In genomic region chr14:91885837-91886236, GRCh38 we compare ENCODE assay signal across 27 cellular contexts. TPM values are rescaled to one million over a fixed set of nuclear protein-coding genes. Genes with fewer than 3 reads are reported as not detected.
A peak's percentile ranks its signal among the peaks of the same experiment; 100 is the strongest.
DNase-seq lines count a peak whose midpoint lies in the region; ATAC-seq and TF ChIP-seq lines count a peak whose summit lies in the region.
"Had no signal": no experiment of that assay in that cellular context is flagged by ENCODE, and none has a peak within 500 bp of the region (broad histone marks: within the 10 kb centered on the region; RNA-seq: fewer than 3 reads in every experiment).

No MANE protein-coding gene starts in this region.

- H3K4me1 Mint-ChIP-seq in CD4-positive, CD25-positive, alpha-beta regulatory T cell, result peaks cover 6 to 39% (median 15%) of the 10 kb centered on the region in 4 donors
- H3K4me1 Mint-ChIP-seq in T-helper 17 cell (peaks cover 25% of the 10 kb centered on the region), glutamatergic neuron (ENCODE audit: low read depth, unreplicated experiment) (no peaks in the 10 kb centered on the region)

- intact Hi-C loops in lower lobe of right lung (cut with DNase I), result no loop called here

- no peak for DNase-seq in CD4-positive, CD25-positive, alpha-beta regulatory T cell
- DNase-seq in T-helper 17 cell, result no peak
- no peak for DNase-seq in lower lobe of right lung
- no peak for DNase-seq in Karpas-422
- DNase-seq in glutamatergic neuron, result no peak
- DNase-seq: activated CD4-positive, alpha-beta T cell treated with anti-CD3 and anti-CD28 coated beads, Interleukin-2, amount 10 ng/mL, durations not matched to agents 24 days and 14 days; activated naive CD4-positive, alpha-beta T cell; activated T-cell treated with anti-CD3 and anti-CD28 coated beads, Interleukin-2, amount 50 U/mL, for 4 hours; amygdala; caudate nucleus; dorsolateral prefrontal cortex; Kasumi-1; NCI-H1048; NCI-H187; NCI-H526; Peyer's patch; stimulated activated CD8-positive, alpha-beta memory T cell treated with anti-CD3 and anti-CD28 coated beads, Interleukin-4, amount 100 ng/mL, for 48 hours; T-helper 2 cell had no signal

- H3K9me3 Mint-ChIP-seq in CD4-positive, CD25-positive, alpha-beta regulatory T cell, result peaks cover 0 to 1% (median 0%) of the 10 kb centered on the region in 7 donors
- H3K9me3 Mint-ChIP-seq in glutamatergic neuron (ENCODE audit: unreplicated experiment), result no peaks in the 10 kb centered on the region
- H3K9me3 Mint-ChIP-seq: activated CD4-positive, alpha-beta T cell treated with anti-CD3 and anti-CD28 coated beads, Interleukin-2, amount 10 ng/mL, durations not matched to agents 24 days and 14 days; activated T-cell treated with anti-CD3 and anti-CD28 coated beads, Interleukin-2, amount 50 U/mL, for 4 hours; neural crest cell had no signal

- TF ChIP-seq CTCF in lower lobe of right lung (IDR thresholded peaks at IDR 0.05), result no peak
- TF ChIP-seq CTCF in glutamatergic neuron (IDR thresholded peaks at IDR 0.05; ENCODE audit: partially characterized antibody, unreplicated experiment), result no peak

- no peak overlapping the region for H2AFZ ChIP-seq in Karpas-422 (ENCODE audit: low read length)
- H2AFZ ChIP-seq: parathyroid adenoma had no signal

- ATAC-seq in CD4-positive, CD25-positive, alpha-beta regulatory T cell (ENCODE audit: low read depth in 2 of 2), result no peak
- no peak for ATAC-seq in T-helper 17 cell
- no peak for ATAC-seq in lower lobe of right lung
- no peak for ATAC-seq in GM19467 (IDR thresholded peaks at IDR 0.05; ENCODE audit: unreplicated experiment)
- no peak for ATAC-seq in GM19397 (IDR thresholded peaks at IDR 0.05; ENCODE audit: unreplicated experiment)
- ATAC-seq: activated T-cell treated with anti-CD3 and anti-CD28 coated beads, Interleukin-2, amount 50 U/mL, for 4 hours; left lobe of liver had no signal

- H3K4me2 ChIP-seq in Karpas-422 (ENCODE audit: low read depth, low read length, poor library complexity, severe bottlenecking), result no peak overlapping the region
- H3K4me2 ChIP-seq: BLaER1 treated with 17β-estradiol and CSF1 and Interleukin-3, amounts not matched to agents 10 nM and 100 nM had no signal

- no peak overlapping the region for H3K4me3 Mint-ChIP-seq in CD4-positive, CD25-positive, alpha-beta regulatory T cell
- no peak overlapping the region for H3K4me3 Mint-ChIP-seq in T-helper 17 cell
- no peak overlapping the region for H3K4me3 Mint-ChIP-seq in glutamatergic neuron (ENCODE audit: unreplicated experiment)
- H3K4me3 Mint-ChIP-seq: activated CD4-positive, alpha-beta T cell treated with anti-CD3 and anti-CD28 coated beads, Interleukin-2, amount 10 ng/mL, durations not matched to agents 24 days and 14 days; activated T-cell treated with anti-CD3 and anti-CD28 coated beads, Interleukin-2, amount 50 U/mL, for 4 hours; neural crest cell had no signal

- H3K27me3 Mint-ChIP-seq in CD4-positive, CD25-positive, alpha-beta regulatory T cell, result no peaks in the 10 kb centered on the region
- H3K27me3 Mint-ChIP-seq in T-helper 17 cell, result no peaks in the 10 kb centered on the region
- peaks cover 5% of the 10 kb centered on the region for H3K27me3 Mint-ChIP-seq in glutamatergic neuron (ENCODE audit: unreplicated experiment)
- H3K27me3 Mint-ChIP-seq: activated CD4-positive, alpha-beta T cell treated with anti-CD3 and anti-CD28 coated beads, Interleukin-2, amount 10 ng/mL, durations not matched to agents 24 days and 14 days had no signal

- no peaks in the 10 kb centered on the region for H3K36me3 ChIP-seq in CD4-positive, CD25-positive, alpha-beta regulatory T cell (ENCODE audit: control insufficient read depth, insufficient read depth, low read length)
- H3K36me3 ChIP-seq in lower lobe of right lung (peaks cover 5% of the 10 kb centered on the region), subcutaneous abdominal adipose tissue (ENCODE audit: control insufficient read depth in 5 of 5, insufficient read depth in 5 of 5, low read length in 5 of 5) (peaks cover 0 to 18% (median 6%) of the 10 kb centered on the region in 5 donors), Karpas-422 (ENCODE audit: insufficient read depth, low read length) (no peaks in the 10 kb centered on the region)
- H3K36me3 ChIP-seq: BLaER1 treated with 17β-estradiol and CSF1 and Interleukin-3, amounts not matched to agents 10 nM and 100 nM had no signal

- no peaks in the 10 kb centered on the region for H4K20me1 ChIP-seq in Karpas-422 (ENCODE audit: insufficient read depth, low read depth, low read length)
- H4K20me1 ChIP-seq: BLaER1 treated with 17β-estradiol and CSF1 and Interleukin-3, amounts not matched to agents 10 nM and 100 nM had no signal

- H3K36me3 Mint-ChIP-seq in CD4-positive, CD25-positive, alpha-beta regulatory T cell, result no peaks in the 10 kb centered on the region
- H3K36me3 Mint-ChIP-seq in T-helper 17 cell (ENCODE audit: low read depth) (no peaks in the 10 kb centered on the region), glutamatergic neuron (ENCODE audit: unreplicated experiment) (no peaks in the 10 kb centered on the region)

- peaks cover 17% of the 10 kb centered on the region for H3K4me1 ChIP-seq in CD4-positive, CD25-positive, alpha-beta regulatory T cell (ENCODE audit: control insufficient read depth, insufficient read depth, low read length, poor library complexity, severe bottlenecking)
- H3K4me1 ChIP-seq in lower lobe of right lung (peaks cover 34% of the 10 kb centered on the region), subcutaneous abdominal adipose tissue (ENCODE audit: control insufficient read depth in 5 of 5, insufficient read depth in 5 of 5, low read length in 5 of 5) (peaks cover 13 to 54% (median 42%) of the 10 kb centered on the region in 5 donors), Karpas-422 (ENCODE audit: low read length) (no peaks in the 10 kb centered on the region)

- peak overlapping the region; percentile 1 to 36 (median 18) for H3K27ac Mint-ChIP-seq in CD4-positive, CD25-positive, alpha-beta regulatory T cell
- H3K27ac Mint-ChIP-seq in T-helper 17 cell (peak overlapping the region; percentile 37), glutamatergic neuron (ENCODE audit: unreplicated experiment) (no peak overlapping the region)
- H3K27ac Mint-ChIP-seq: activated CD4-positive, alpha-beta T cell treated with anti-CD3 and anti-CD28 coated beads, Interleukin-2, amount 10 ng/mL, durations not matched to agents 24 days and 14 days had no signal

- H3K79me2 ChIP-seq in Karpas-422 (ENCODE audit: low read length), result no peaks in the 10 kb centered on the region
- H3K79me2 ChIP-seq: parathyroid adenoma had no signal

- H3K27me3 ChIP-seq in CD4-positive, CD25-positive, alpha-beta regulatory T cell (ENCODE audit: control insufficient read depth, insufficient read depth, low read length), result no peaks in the 10 kb centered on the region
- H3K27me3 ChIP-seq in lower lobe of right lung (ENCODE audit: low read depth) (no peaks in the 10 kb centered on the region), subcutaneous abdominal adipose tissue (ENCODE audit: control insufficient read depth in 5 of 5, insufficient read depth in 4 of 5, low read length in 5 of 5) (no peaks in the 10 kb centered on the region), Karpas-422 (ENCODE audit: low read length) (no peaks in the 10 kb centered on the region)
- H3K27me3 ChIP-seq: BLaER1 treated with 17β-estradiol and CSF1 and Interleukin-3, amounts not matched to agents 10 nM and 100 nM; dorsolateral prefrontal cortex; Peyer's patch had no signal

- H3K4me3 ChIP-seq in CD4-positive, CD25-positive, alpha-beta regulatory T cell (ENCODE audit: low read depth, low read length), result no peak overlapping the region
- H3K4me3 ChIP-seq in lower lobe of right lung (no peak overlapping the region), subcutaneous abdominal adipose tissue (ENCODE audit: low read depth in 1 of 5, low read length in 5 of 5) (no peak overlapping the region), Karpas-422 (ENCODE audit: low read length) (no peak overlapping the region)
- H3K4me3 ChIP-seq: BLaER1 treated with 17β-estradiol and CSF1 and Interleukin-3, amounts not matched to agents 10 nM and 100 nM; dorsolateral prefrontal cortex; Peyer's patch had no signal

- H3K9me2 ChIP-seq in Karpas-422 (replicated peaks; ENCODE audit: insufficient read depth, low read length), result no peaks in the 10 kb centered on the region

- H3K9me3 ChIP-seq in CD4-positive, CD25-positive, alpha-beta regulatory T cell (ENCODE audit: control insufficient read depth in 2 of 2, low read length in 2 of 2), result no peaks in the 10 kb centered on the region
- H3K9me3 ChIP-seq in T-helper 17 cell (ENCODE audit: control insufficient read depth, low read length, poor library complexity, severe bottlenecking) (no peaks in the 10 kb centered on the region), lower lobe of right lung (no peaks in the 10 kb centered on the region), subcutaneous abdominal adipose tissue (ENCODE audit: control insufficient read depth in 5 of 5, low read length in 5 of 5) (no peaks in the 10 kb centered on the region), Karpas-422 (ENCODE audit: low read length) (no peaks in the 10 kb centered on the region)
- H3K9me3 ChIP-seq: BLaER1 treated with 17β-estradiol and CSF1 and Interleukin-3, amounts not matched to agents 10 nM and 100 nM; Peyer's patch had no signal

- H3K27ac ChIP-seq in CD4-positive, CD25-positive, alpha-beta regulatory T cell (ENCODE audit: insufficient read depth, low read length, poor library complexity, severe bottlenecking), result no peak overlapping the region
- peak overlapping the region; percentile 54 for H3K27ac ChIP-seq in lower lobe of right lung
- peak overlapping the region; percentile 63 for H3K27ac ChIP-seq in subcutaneous abdominal adipose tissue (ENCODE audit: low read depth, low read length)
- no peak overlapping the region for H3K27ac ChIP-seq in Karpas-422 (ENCODE audit: low read length)
- H3K27ac ChIP-seq: BLaER1 treated with 17β-estradiol and CSF1 and Interleukin-3, amounts not matched to agents 10 nM and 100 nM; parathyroid adenoma; VCaP had no signal

- H3K9ac ChIP-seq in subcutaneous abdominal adipose tissue (ENCODE audit: low read length in 5 of 5) (no peak overlapping the region), Karpas-422 (ENCODE audit: low read length) (no peak overlapping the region)
- H3K9ac ChIP-seq: BLaER1 treated with 17β-estradiol and CSF1 and Interleukin-3, amounts not matched to agents 10 nM and 100 nM; parathyroid adenoma had no signal

RNA-seq across cellular contexts. Expression of gene TC2N, which starts 18.5 kb away (rescaled TPM):
- total RNA-seq in CD4-positive, CD25-positive, alpha-beta regulatory T cell, result 138 TPM
- polyA plus RNA-seq in CD4-positive, CD25-positive, alpha-beta regulatory T cell, result 100 to 1,000 TPM in 1 of 4 donors, 10 to 100 TPM in 3; 68.8 to 113 (median 93.1) TPM
- total RNA-seq in T-helper 17 cell (100 to 1,000 TPM; 178 to 214 TPM), lower lobe of right lung (53.1 TPM), glutamatergic neuron (ENCODE audit: unreplicated experiment) (2.5 TPM)
- not detected in 2 replicates for total RNA-seq in Karpas-422 (2014; rRNA removed; shearing (Covaris generic); ENCODE audit: low replicate concordance)
- total RNA-seq: neural crest cell had no signal
- polyA plus RNA-seq: endothelial cell of umbilical vein had no signal

Comparison
In these comparisons a context has a peak if more than half of its experiments do, and no peak if none do; other contexts are left out.
1. H3K27ac ChIP-seq: peak in lower lobe of right lung (single experiment) and subcutaneous abdominal adipose tissue (single experiment); none in CD4-positive, CD25-positive, alpha-beta regulatory T cell (single experiment) and Karpas-422 (single experiment).
2. RNA of gene TC2N, which starts 18.5 kb away (total RNA-seq): 178 to 214 TPM in T-helper 17 cell, 138 TPM in CD4-positive, CD25-positive, alpha-beta regulatory T cell (single experiment) and 53.1 TPM in lower lobe of right lung (single experiment); 2.5 TPM in glutamatergic neuron (single experiment) and not detected in Karpas-422; every median in the first group is over 10 times any median in the second.